Comparison of ENCODE assay signal across 22 cellular contexts in genomic region chr3:183494341-183494740, GRCh38.
DNase-seq lines count a peak whose midpoint lies in the region; ATAC-seq and TF ChIP-seq lines count a peak whose summit lies in the region.
"Had no signal": no experiment of that assay in that cellular context is flagged by ENCODE, and none has a peak within 500 bp of the region (broad histone marks: within the 10 kb centered on the region; RNA-seq: fewer than 3 reads in every experiment).

No MANE protein-coding gene starts in this region.

- CTCF ChIA-PET in activated naive CD4-positive, alpha-beta T cell treated with anti-CD3 and anti-CD28 coated beads, Interleukin-2, amount 10 ng/mL, durations not matched to agents 7 days and 5 days (lab: Charles Lee) = interaction anchor here (1.3 kb wide), 1 partner anchor 13 kb away, joined by 4 read pairs; no protein-coding TSS in a partner anchor
- CTCF ChIA-PET in GM10248 (lab: Yijun Ruan, JAX) = interaction anchor here (0.8 to 2.1 kb wide), 5 partner anchors 15 to 25 kb away, joined by 4 to 15 read pairs (median 4); no protein-coding TSS in a partner anchor

- no peak overlapping the region for H3K27ac ChIP-seq in suprapubic skin
- H3K27ac ChIP-seq: ascending aorta, neural progenitor cell, sigmoid colon, tibial artery had no signal

- ATAC-seq in activated naive CD4-positive, alpha-beta T cell treated with anti-CD3 and anti-CD28 coated beads, Interleukin-2, amount 50 U/mL, for 72 hours = no peak
- no peak for ATAC-seq in HG03025 (IDR thresholded peaks at IDR 0.05; ENCODE audit: low FRiP score, unreplicated experiment)
- ATAC-seq in HG02571 (IDR thresholded peaks at IDR 0.05; ENCODE audit: unreplicated experiment) = no peak
- ATAC-seq: activated T-cell treated with anti-CD3 and anti-CD28 coated beads, Interleukin-2, amount 50 U/mL, for 4 hours; SK-N-SH treated with all-trans-retinoic acid at 6 μM for 48 hours had no signal

- H3K9me3 ChIP-seq in suprapubic skin = no peaks in the 10 kb centered on the region
- H3K9me3 ChIP-seq: ascending aorta, sigmoid colon, tibial artery had no signal

- H3K9me3 Mint-ChIP-seq in activated naive CD4-positive, alpha-beta T cell treated with anti-CD3 and anti-CD28 coated beads, Interleukin-2, amount 50 U/mL, for 72 hours = no peaks in the 10 kb centered on the region
- H3K9me3 Mint-ChIP-seq in activated naive CD4-positive, alpha-beta T cell treated with anti-CD3 and anti-CD28 coated beads, Interleukin-2, amount 10 ng/mL, durations not matched to agents 7 days and 5 days = no peaks in the 10 kb centered on the region
- H3K9me3 Mint-ChIP-seq: activated T-cell treated with anti-CD3 and anti-CD28 coated beads, Interleukin-2, amount 50 U/mL, for 4 hours; neural progenitor cell; stimulated activated naive CD8-positive, alpha-beta T cell treated with anti-CD3 and anti-CD28 coated beads, Interleukin-15, Interleukin-2, amounts not matched to agents 100 ng/mL and 50 ng/mL, for 24 hours; T-helper 2 cell treated with Interferon-gamma antibody and Interleukin-4, amounts not matched to agents 5 μg/mL and 100 μg/mL, for 36 hours had no signal

- no peaks in the 10 kb centered on the region for H3K27me3 ChIP-seq in suprapubic skin
- H3K27me3 ChIP-seq: ascending aorta, neural progenitor cell, sigmoid colon, tibial artery had no signal

- H3K4me1 ChIP-seq in suprapubic skin = peaks cover 2% of the 10 kb centered on the region
- H3K4me1 ChIP-seq: ascending aorta, neural progenitor cell, sigmoid colon, tibial artery had no signal

- no peak overlapping the region for H3K4me3 ChIP-seq in suprapubic skin
- H3K4me3 ChIP-seq: ascending aorta, lung, neural progenitor cell, sigmoid colon, tibial artery had no signal

- TF ChIP-seq CTCF in suprapubic skin (IDR thresholded peaks at IDR 0.05) (no peak), GM10248 (IDR thresholded peaks at IDR 0.05; ENCODE audit: control extremely low read depth, extremely low read depth, low read depth, missing control alignments) (no peak)

- TF ChIP-seq POLR2A in suprapubic skin (IDR thresholded peaks at IDR 0.05) = no peak

- peaks cover 22 to 26% of the 10 kb centered on the region in 2 donors for H3K36me3 Mint-ChIP-seq in activated naive CD4-positive, alpha-beta T cell treated with anti-CD3 and anti-CD28 coated beads, Interleukin-2, amount 50 U/mL, for 72 hours
- peaks cover 66% of the 10 kb centered on the region for H3K36me3 Mint-ChIP-seq in activated naive CD4-positive, alpha-beta T cell treated with anti-CD3 and anti-CD28 coated beads, Interleukin-2, amount 10 ng/mL, durations not matched to agents 7 days and 5 days
- H3K36me3 Mint-ChIP-seq: neural progenitor cell had no signal

- POLR2A ChIA-PET in GM10248 (lab: Yijun Ruan, JAX) = no interaction called here

- no peaks in the 10 kb centered on the region for H3K36me3 ChIP-seq in suprapubic skin
- H3K36me3 ChIP-seq: ascending aorta, neural progenitor cell, sigmoid colon, tibial artery had no signal

- H3K4me3 Mint-ChIP-seq in activated naive CD4-positive, alpha-beta T cell treated with anti-CD3 and anti-CD28 coated beads, Interleukin-2, amount 10 ng/mL, durations not matched to agents 7 days and 5 days = no peak overlapping the region
- H3K4me3 Mint-ChIP-seq: activated T-cell treated with anti-CD3 and anti-CD28 coated beads, Interleukin-2, amount 50 U/mL, for 4 hours; neural progenitor cell; stimulated activated naive CD8-positive, alpha-beta T cell treated with anti-CD3 and anti-CD28 coated beads, Interleukin-15, Interleukin-2, amounts not matched to agents 100 ng/mL and 50 ng/mL, for 24 hours; T-helper 2 cell treated with Interferon-gamma antibody and Interleukin-4, amounts not matched to agents 5 μg/mL and 100 μg/mL, for 36 hours had no signal

- TF ChIP-seq EP300 in suprapubic skin (IDR thresholded peaks at IDR 0.05) = no peak

- no peak for DNase-seq in activated naive CD4-positive, alpha-beta T cell treated with anti-CD3 and anti-CD28 coated beads, Interleukin-2, amount 50 U/mL, for 72 hours (ENCODE audit: low spot score in 2 of 2)
- no peak for DNase-seq in activated naive CD4-positive, alpha-beta T cell treated with anti-CD3 and anti-CD28 coated beads, Interleukin-2, amount 10 ng/mL, durations not matched to agents 7 days and 5 days
- DNase-seq in NCI-H2081 treated with DMSO at 0.1 percent for 48 hours (lab: John Stamatoyannopoulos, UW) (peak; percentile 44), islet precursor cell (peak; percentile 35), suprapubic skin (ENCODE audit: low spot score in 2 of 2) (peak; percentile 19 to 45), GM10248 (ENCODE audit: extremely low spot score) (no peak)
- DNase-seq: activated CD4-positive, alpha-beta T cell treated with anti-CD3 and anti-CD28 coated beads, Interleukin-2, amount 50 U/mL, for 48 hours; activated T-cell treated with anti-CD3 and anti-CD28 coated beads, Interleukin-2, amount 50 U/mL, for 4 hours; caudate nucleus; NCI-H1694 treated with DMSO at 0.1 percent for 48 hours; NCI-H748 treated with DMSO at 0.1 percent for 48 hours; OCI-M1; sigmoid colon; tibial artery had no signal

- no peaks in the 10 kb centered on the region for H3K27me3 Mint-ChIP-seq in activated naive CD4-positive, alpha-beta T cell treated with anti-CD3 and anti-CD28 coated beads, Interleukin-2, amount 10 ng/mL, durations not matched to agents 7 days and 5 days
- H3K27me3 Mint-ChIP-seq: stimulated activated naive CD8-positive, alpha-beta T cell treated with anti-CD3 and anti-CD28 coated beads, Interleukin-15, Interleukin-2, amounts not matched to agents 100 ng/mL and 50 ng/mL, for 24 hours had no signal

- peak overlapping the region; percentile 7 to 84 for H3K27ac Mint-ChIP-seq in activated naive CD4-positive, alpha-beta T cell treated with anti-CD3 and anti-CD28 coated beads, Interleukin-2, amount 50 U/mL, for 72 hours
- H3K27ac Mint-ChIP-seq in activated naive CD4-positive, alpha-beta T cell treated with anti-CD3 and anti-CD28 coated beads, Interleukin-2, amount 10 ng/mL, durations not matched to agents 7 days and 5 days = no peak overlapping the region
- H3K27ac Mint-ChIP-seq: neural progenitor cell; stimulated activated naive CD8-positive, alpha-beta T cell treated with anti-CD3 and anti-CD28 coated beads, Interleukin-15, Interleukin-2, amounts not matched to agents 100 ng/mL and 50 ng/mL, for 24 hours; T-helper 2 cell treated with Interferon-gamma antibody and Interleukin-4, amounts not matched to agents 5 μg/mL and 100 μg/mL, for 36 hours had no signal

- peaks cover 24% of the 10 kb centered on the region for H3K4me1 Mint-ChIP-seq in activated naive CD4-positive, alpha-beta T cell treated with anti-CD3 and anti-CD28 coated beads, Interleukin-2, amount 10 ng/mL, durations not matched to agents 7 days and 5 days
- H3K4me1 Mint-ChIP-seq: neural progenitor cell had no signal

- WGBS in suprapubic skin = 91% methylated on average over 2 of the region's 2 CpGs

Comparison
In these comparisons a context has a peak if more than half of its experiments do, and no peak if none do; other contexts are left out.
1. DNase-seq: peak in NCI-H2081 treated with DMSO at 0.1 percent for 48 hours (single experiment), islet precursor cell (single experiment) and suprapubic skin (2 of 2); none in activated naive CD4-positive, alpha-beta T cell treated with anti-CD3 and anti-CD28 coated beads, Interleukin-2, amount 50 U/mL, for 72 hours (0 of 2), activated naive CD4-positive, alpha-beta T cell treated with anti-CD3 and anti-CD28 coated beads, Interleukin-2, amount 10 ng/mL, durations not matched to agents 7 days and 5 days (single experiment) and GM10248 (single experiment).